ENCODE assay signal across 20 cellular contexts in the genomic region with DNA sequence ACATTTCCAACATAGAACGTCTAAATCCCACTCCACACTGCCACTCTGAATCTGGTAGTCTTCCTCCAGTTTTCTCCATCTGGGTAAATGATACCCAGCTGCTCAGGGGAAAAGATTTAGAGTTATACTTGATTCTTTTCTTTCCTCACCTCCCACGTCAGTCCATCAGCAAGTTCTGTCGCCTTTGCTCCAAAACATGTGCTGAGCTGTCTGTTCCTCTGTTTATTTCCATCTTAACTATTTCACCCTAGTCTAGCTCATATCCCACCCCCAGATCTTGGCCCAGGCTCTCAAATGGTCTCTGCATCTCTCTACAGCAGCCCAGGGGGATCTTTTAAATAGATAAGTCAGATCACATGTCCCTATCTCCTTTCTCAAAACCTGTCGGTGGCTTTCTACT. TPM values are rescaled to one million over a fixed set of nuclear protein-coding genes. Genes with fewer than 3 reads are reported as not detected.
DNase-seq lines count a peak whose midpoint lies in the region; FAIRE-seq and TF ChIP-seq lines count a peak whose summit lies in the region.
"Had no signal": no experiment of that assay in that cellular context is flagged by ENCODE, and none has a peak within 500 bp of the region (broad histone marks: within the 10 kb centered on the region; RNA-seq: fewer than 3 reads in every experiment).

No MANE protein-coding gene starts in this region.

- no peak overlapping the region for H3K9ac ChIP-seq in mesenchymal stem cell (ENCODE audit: low read length)
- H3K9ac ChIP-seq: SK-N-SH had no signal

- H3K27ac ChIP-seq in DOHH2 (ENCODE audit: low read depth, low read length) (0 out of 2 replicates have a peak overlapping the region, but pooled peaks have one; percentile 14), dorsolateral prefrontal cortex (peak overlapping the region in 38 of 59 donors; percentile 3 to 84 (median 56)), mesenchymal stem cell (ENCODE audit: low read length, poor library complexity, severe bottlenecking) (no peak overlapping the region)

- no peak overlapping the region for H3K18ac ChIP-seq in mesenchymal stem cell (ENCODE audit: low read depth in 1 of 2, low read length in 2 of 2)

- H2BK15ac ChIP-seq in mesenchymal stem cell (ENCODE audit: low read depth, poor library complexity, severe bottlenecking), result no peak overlapping the region

- H2BK12ac ChIP-seq in mesenchymal stem cell (ENCODE audit: low read length in 2 of 2), result no peak overlapping the region

- H3F3A ChIP-seq in DOHH2 (ENCODE audit: control insufficient read depth, insufficient read depth), result peaks cover 9% of the 10 kb centered on the region; the same call in 1 of the 2 replicates

- H3K36me3 ChIP-seq in DOHH2 (ENCODE audit: control insufficient read depth, low read length) (no peaks in the 10 kb centered on the region), mesenchymal stem cell (ENCODE audit: control insufficient read depth in 1 of 2, insufficient read depth in 2 of 2, low read depth in 1 of 2, low read length in 2 of 2) (peaks cover 22 to 67% of the 10 kb centered on the region in 2 experiments)

- no peak for TF ChIP-seq POLR2A in H54 (IDR thresholded peaks at IDR 0.05; ENCODE audit: low read depth, low read length)

- H3K9me2 ChIP-seq in DOHH2 (replicated peaks; ENCODE audit: control insufficient read depth, low read length), result no peaks in the 10 kb centered on the region
- H3K9me2 ChIP-seq: SK-N-SH had no signal

- H4K8ac ChIP-seq in mesenchymal stem cell (ENCODE audit: low read length), result no peak overlapping the region

- H3K4me1 ChIP-seq in DOHH2 (ENCODE audit: control insufficient read depth, low read length) (peaks cover 58% of the 10 kb centered on the region), mesenchymal stem cell (ENCODE audit: control insufficient read depth, insufficient read depth, low read depth, low read length) (peaks cover 6% of the 10 kb centered on the region)

- H3K27me3 ChIP-seq in DOHH2 (ENCODE audit: control insufficient read depth, low read length), result no peaks in the 10 kb centered on the region
- H3K27me3 ChIP-seq in dorsolateral prefrontal cortex, result no peaks in the 10 kb centered on the region
- no peaks in the 10 kb centered on the region for H3K27me3 ChIP-seq in mesenchymal stem cell (ENCODE audit: control insufficient read depth in 1 of 2, insufficient read depth in 1 of 2, low read length in 2 of 2)

- no peaks in the 10 kb centered on the region for H3K79me2 ChIP-seq in DOHH2 (ENCODE audit: control insufficient read depth, low read length)

- no peak overlapping the region for H3K14ac ChIP-seq in mesenchymal stem cell (ENCODE audit: low read length in 2 of 2)

- H3K23ac ChIP-seq in mesenchymal stem cell (ENCODE audit: low read length in 2 of 2), result no peak overlapping the region

- H3K4me3 ChIP-seq in DOHH2 (ENCODE audit: low read length), result no peak overlapping the region
- H3K4me3 ChIP-seq in dorsolateral prefrontal cortex, result no peak overlapping the region
- no peak overlapping the region for H3K4me3 ChIP-seq in mesenchymal stem cell (ENCODE audit: insufficient read depth in 1 of 2, low read depth in 1 of 2, low read length in 2 of 2)

- H3K4me2 ChIP-seq in DOHH2 (ENCODE audit: low read length), result no peak overlapping the region
- no peak overlapping the region for H3K4me2 ChIP-seq in mesenchymal stem cell (ENCODE audit: low read length, poor library complexity, severe bottlenecking)
- H3K4me2 ChIP-seq: SK-N-SH had no signal

- intact Hi-C loops in dorsolateral prefrontal cortex (cut with DNase I), result no loop called here

- no peaks in the 10 kb centered on the region for H4K20me1 ChIP-seq in DOHH2 (ENCODE audit: control insufficient read depth, insufficient read depth, low read depth, low read length)

- FAIRE-seq in H54 (lab: Jason Lieb, UNC), result no peak
- FAIRE-seq: G401.6, HepG2 had no signal

- no peak overlapping the region for H4K91ac ChIP-seq in mesenchymal stem cell (ENCODE audit: low read length)

- no peak overlapping the region for H2BK5ac ChIP-seq in mesenchymal stem cell (ENCODE audit: low read depth, low read length, poor library complexity, severe bottlenecking)

- H3K9me3 ChIP-seq in DOHH2 (ENCODE audit: control insufficient read depth, insufficient read depth, low read length) (no peaks in the 10 kb centered on the region), mesenchymal stem cell (ENCODE audit: control insufficient read depth, low read length) (no peaks in the 10 kb centered on the region)
- H3K9me3 ChIP-seq: SK-N-SH had no signal

- TF ChIP-seq CTCF in DOHH2 (IDR thresholded peaks at IDR 0.05; ENCODE audit: low read depth, low read length, poor library complexity, severe bottlenecking), result no peak
- TF ChIP-seq CTCF in dorsolateral prefrontal cortex (IDR thresholded peaks at IDR 0.05 in 54 of 56, conservative IDR thresholded peaks at IDR 0.05 in 2 of 56; ENCODE audit: low read depth in 1 of 56, partially characterized antibody in 56 of 56), result no peak

- no peak overlapping the region for H2BK120ac ChIP-seq in mesenchymal stem cell (ENCODE audit: low read depth, low read length)

- WGBS in mesenchymal stem cell, result 92% methylated on average over 4 of the region's 4 CpGs

- H3K4ac ChIP-seq in mesenchymal stem cell (ENCODE audit: low read depth in 1 of 2, low read length in 2 of 2), result no peak overlapping the region

- peak overlapping the region; percentile 57 for H2AK5ac ChIP-seq in mesenchymal stem cell (ENCODE audit: low read length, severe bottlenecking)

- DNase-seq in dorsolateral prefrontal cortex, result peak in 4 of 10 donors; percentile 51 to 68 (median 60)
- DNase-seq in mesenchymal stem cell, result no peak
- DNase-seq in superior temporal gyrus (ENCODE audit: extremely low spot score), result peak; percentile 52
- no peak for DNase-seq in DMS53 (lab: John Stamatoyannopoulos, UW)
- no peak for DNase-seq in H54 (ENCODE audit: insufficient read length, low spot score)
- no peak for DNase-seq in NCI-H1436 treated with DMSO at 0.1 percent for 48 hours (lab: John Stamatoyannopoulos, UW)
- DNase-seq: CD8-positive, alpha-beta memory T cell; DMS153; H7; Kasumi-1; MV-4-11; NCI-H1105; NCI-H2029; NCI-H446; NCI-H524 treated with DMSO at 0.1 percent for 48 hours; NCI-H774; SK-N-SH had no signal

- H2AFZ ChIP-seq in mesenchymal stem cell (ENCODE audit: low read depth, low read length), result no peak overlapping the region

- peaks cover 17% of the 10 kb centered on the region for H3K79me1 ChIP-seq in mesenchymal stem cell (replicated peaks; ENCODE audit: low read length, poor library complexity, severe bottlenecking)

RNA-seq across cellular contexts. Expression of gene GMCL1, which starts 43.4 kb away (rescaled TPM):
- total RNA-seq in dorsolateral prefrontal cortex, result 10 to 100 TPM; 11.5 to 39.4 (median 22.1) TPM
- 9.3 TPM for polyA plus RNA-seq in mesenchymal stem cell (2013, experiment 1 of 2)
- 8.6 TPM for polyA plus RNA-seq in mesenchymal stem cell (2013, experiment 2 of 2)

RNA-seq across cellular contexts. Expression of gene ANXA4, which starts 44.2 kb away (rescaled TPM):
- 10 to 100 TPM; 19.3 to 78.4 (median 36.1) TPM for total RNA-seq in dorsolateral prefrontal cortex
- polyA plus RNA-seq in mesenchymal stem cell (2013, experiment 1 of 2), result 99.3 TPM
- polyA plus RNA-seq in mesenchymal stem cell (2013, experiment 2 of 2), result 95.9 TPM
